In genomic region chr9:121071356-121071755, GRCh38 we compare ENCODE assay signal across 8 cellular contexts. TPM values are rescaled to one million over a fixed set of nuclear protein-coding genes. Genes with fewer than 3 reads are reported as not detected.
A peak's percentile ranks its signal among the peaks of the same experiment; 100 is the strongest.
DNase-seq lines count a peak whose midpoint lies in the region; ATAC-seq and TF ChIP-seq lines count a peak whose summit lies in the region.

No MANE protein-coding gene starts in this region.

- peaks cover 21% of the 10 kb centered on the region for H3K4me1 ChIP-seq in vagina

- no peaks in the 10 kb centered on the region for H3K27me3 ChIP-seq in vagina

- H3K4me1 Mint-ChIP-seq in T-helper 17 cell, result peaks cover 31% of the 10 kb centered on the region

- H3K27ac Mint-ChIP-seq in T-helper 17 cell, result peak overlapping the region; percentile 85

- peaks cover 5% of the 10 kb centered on the region for H3K36me3 Mint-ChIP-seq in T-helper 17 cell (ENCODE audit: low read depth)

- TF ChIP-seq CTCF in fibroblast of villous mesenchyme (IDR thresholded peaks at IDR 0.05; ENCODE audit: insufficient read depth, low read depth, low read length), result no peak
- TF ChIP-seq CTCF in vagina (IDR thresholded peaks at IDR 0.05), result no peak

- H3K4me3 ChIP-seq in fibroblast of villous mesenchyme (ENCODE audit: low read depth, low read length) (peak overlapping the region; percentile 56), vagina (peak overlapping the region; percentile 24 to 38)

- intact Hi-C loops in vagina (cut with DNase I), result loop anchor here (10.0 kb wide), 1 partner anchor 207 kb away; no protein-coding TSS in a partner anchor

- TF ChIP-seq POLR2A in vagina (IDR thresholded peaks at IDR 0.05), result no peak

- peak; percentile 32 for DNase-seq in stimulated activated CD4-positive, alpha-beta T cell treated with anti-CD3 and anti-CD28 coated beads, Interleukin-1b, Interleukin-23, amount 100 ng/mL, for 48 hours
- no peak for DNase-seq in stimulated activated CD4-positive, alpha-beta T cell treated with anti-CD3 and anti-CD28 coated beads, Interleukin-12 subunit alpha, Interleukin-12 subunit beta, amount 100 ng/mL, for 4 hours
- no peak for DNase-seq in T-helper 17 cell
- no peak for DNase-seq in fibroblast of villous mesenchyme (ENCODE audit: low read depth)
- DNase-seq in vagina (ENCODE audit: extremely low spot score in 2 of 2), result no peak
- DNase-seq in epidermal melanocyte (ENCODE audit: insufficient read length, low spot score), result no peak
- no peak for DNase-seq in iPS-NIHi11 (ENCODE audit: low spot score)
- DNase-seq in NCI-H748 treated with DMSO at 0.1 percent for 48 hours (lab: John Stamatoyannopoulos, UW), result no peak

- H3K9me3 ChIP-seq in T-helper 17 cell (ENCODE audit: control insufficient read depth, low read length, poor library complexity, severe bottlenecking) (no peaks in the 10 kb centered on the region), vagina (no peaks in the 10 kb centered on the region)

- no peaks in the 10 kb centered on the region for H3K36me3 ChIP-seq in vagina

- ATAC-seq in T-helper 17 cell, result no peak

- H3K27me3 Mint-ChIP-seq in T-helper 17 cell, result no peaks in the 10 kb centered on the region

- H3K4me3 Mint-ChIP-seq in T-helper 17 cell, result peak overlapping the region; percentile 90

- no peak overlapping the region for H3K27ac ChIP-seq in vagina

RNA-seq across cellular contexts. Expression of gene CNTRL, which starts 3.4 kb away (rescaled TPM):
- total RNA-seq in T-helper 17 cell (10 to 100 TPM; 69.5 to 81.1 TPM), fibroblast of villous mesenchyme (5.8 and 6.5 TPM in 2 replicates), vagina (13.8 TPM)

RNA-seq across cellular contexts. Expression of gene C5, which starts 21.3 kb away (rescaled TPM):
- total RNA-seq in T-helper 17 cell, result 1 to 10 TPM; 1.3 to 1.9 TPM
- total RNA-seq in fibroblast of villous mesenchyme, result 2.3 and 3.9 TPM in 2 replicates
- total RNA-seq in vagina, result 2.0 TPM
